1 cellular context compared by ENCODE assay signal in genomic region chr1:43983253-43983904, GRCh38.
TF ChIP-seq lines count a peak whose summit lies in the region.

No MANE protein-coding gene starts in this region.

TF ChIP-seq in HEK293, 187 proteins besides CTCF, POLR2A, EP300 and RAD21 (continued from another document):
- TF ChIP-seq GLIS1 (tag by site-specific recombination; IDR thresholded peaks at IDR 0.05), result peak; percentile 9; the same call in 1 of the 2 replicates
- peak; percentile 20; the same call in 1 of the 2 replicates for TF ChIP-seq ZIC2 (tag by site-specific recombination; IDR thresholded peaks at IDR 0.05)
- peak; percentile 72 for TF ChIP-seq WT1 (tag by site-specific recombination; IDR thresholded peaks at IDR 0.05)
- peak; percentile 84 for TF ChIP-seq EGR2 (tag by site-specific recombination; IDR thresholded peaks at IDR 0.05; ENCODE audit: low read depth)
- no peak for TF ChIP-seq ZNF354C (tag by site-specific recombination; IDR thresholded peaks at IDR 0.05; ENCODE audit: borderline replicate concordance, low read depth)
